Comparison of ENCODE assay signal across 26 cellular contexts in the genomic region with DNA sequence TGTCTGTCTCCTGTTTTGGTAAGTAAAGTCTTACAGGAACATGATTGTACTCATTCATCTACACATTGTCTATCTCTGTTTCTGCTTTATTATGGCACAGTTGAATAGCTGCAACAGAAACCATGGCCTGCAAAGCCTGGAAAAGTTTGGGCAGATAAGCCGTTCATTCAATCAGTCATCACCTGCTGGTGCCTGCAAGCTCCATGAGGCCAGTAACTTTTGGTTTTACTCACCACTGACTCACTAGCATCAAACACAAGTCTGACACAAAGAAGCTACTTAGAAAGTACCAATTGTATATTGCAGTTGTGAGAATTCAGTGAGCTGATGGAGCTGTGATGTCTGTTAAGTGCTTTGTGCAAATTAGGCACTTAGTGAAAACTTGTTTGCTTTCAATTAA.
DNase-seq lines count a peak whose midpoint lies in the region; ATAC-seq and TF ChIP-seq lines count a peak whose summit lies in the region.
"Had no signal": no experiment of that assay in that cellular context is flagged by ENCODE, and none has a peak within 500 bp of the region (broad histone marks: within the 10 kb centered on the region; RNA-seq: fewer than 3 reads in every experiment).

No MANE protein-coding gene starts in this region.

- H3K79me2 ChIP-seq in mesendoderm (ENCODE audit: control insufficient read depth, insufficient read depth, low read length) (no peaks in the 10 kb centered on the region), hepatocyte (no peaks in the 10 kb centered on the region)

- no peak overlapping the region for H2BK15ac ChIP-seq in mesendoderm (replicated peaks; ENCODE audit: low read depth)

- no peak for ATAC-seq in HG03097 (IDR thresholded peaks at IDR 0.05; ENCODE audit: low FRiP score, unreplicated experiment)
- ATAC-seq: A549; activated naive CD8-positive, alpha-beta T cell treated with anti-CD3 and anti-CD28 coated beads, Interleukin-2, amount 50 U/mL, for 24 hours had no signal

- H3K27ac ChIP-seq in mesendoderm (ENCODE audit: low read depth, low read length) (no peak overlapping the region), hepatocyte (no peak overlapping the region)
- H3K27ac ChIP-seq: breast epithelium, C4-2B, Peyer's patch, SK-N-MC, VCaP had no signal

- H3K36me3 Mint-ChIP-seq in T-helper 2 cell treated with Interferon-gamma antibody and Interleukin-4, amounts not matched to agents 5 μg/mL and 100 μg/mL, for 36 hours (ENCODE audit: low read depth): no peaks in the 10 kb centered on the region
- H3K36me3 Mint-ChIP-seq: immature natural killer cell had no signal

- H2BK5ac ChIP-seq in mesendoderm (ENCODE audit: low read length): no peak overlapping the region

- H3K79me1 ChIP-seq in mesendoderm (ENCODE audit: low read length): no peaks in the 10 kb centered on the region

- H3K56ac ChIP-seq in mesendoderm (ENCODE audit: low read length): no peak overlapping the region

- H3K27me3 ChIP-seq in mesendoderm (ENCODE audit: insufficient read depth, low read length, poor library complexity) (no peaks in the 10 kb centered on the region), hepatocyte (no peaks in the 10 kb centered on the region)
- H3K27me3 ChIP-seq: breast epithelium, Peyer's patch had no signal

- H3K4ac ChIP-seq in mesendoderm (ENCODE audit: low read depth, low read length): no peak overlapping the region

- H3K9me3 Mint-ChIP-seq in T-helper 2 cell treated with Interferon-gamma antibody and Interleukin-4, amounts not matched to agents 5 μg/mL and 100 μg/mL, for 36 hours: no peaks in the 10 kb centered on the region
- H3K9me3 Mint-ChIP-seq: activated naive CD8-positive, alpha-beta T cell treated with anti-CD3 and anti-CD28 coated beads, Interleukin-2, amount 50 U/mL, for 24 hours; immature natural killer cell had no signal

- WGBS in mesendoderm (ENCODE audit: extremely low coverage, insufficient coverage, low lambda C conversion rate): no CpG with 5 or more reads among the region's 1 CpG
- WGBS in hepatocyte (ENCODE audit: low lambda C conversion rate, missing lambda C conversion rate): 50% methylated on average over 1 of the region's 1 CpG

- H2AFZ ChIP-seq in hepatocyte: no peak overlapping the region

- H3K27me3 Mint-ChIP-seq in T-helper 2 cell treated with Interferon-gamma antibody and Interleukin-4, amounts not matched to agents 5 μg/mL and 100 μg/mL, for 36 hours (ENCODE audit: low read depth): peaks cover 2% of the 10 kb centered on the region

- DNase-seq in activated CD4-positive, alpha-beta T cell treated with anti-CD3 and anti-CD28 coated beads for 48 hours: peak; percentile 9
- DNase-seq in activated CD4-positive, alpha-beta T cell treated with anti-CD3 and anti-CD28 coated beads, Interleukin-2, amount 50 U/mL, for 1 hour: no peak
- DNase-seq in COLO829 (ENCODE audit: low spot score) (peak; percentile 10), mesendoderm (peak; percentile 74), hepatocyte (ENCODE audit: low spot score) (no peak), MV-4-11 (lab: John Stamatoyannopoulos, UW) (no peak)
- DNase-seq in T-helper 2 cell treated with Interferon-gamma antibody and Interleukin-4, amounts not matched to agents 5 μg/mL and 100 μg/mL, for 36 hours (ENCODE audit: low spot score): peak; percentile 30
- DNase-seq: activated CD8-positive, alpha-beta memory T cell treated with anti-CD3 and anti-CD28 coated beads for 24 hours; activated naive CD8-positive, alpha-beta T cell treated with anti-CD3 and anti-CD28 coated beads, Interleukin-2, amount 50 U/mL, for 24 hours; cortex of kidney; GDM1; head of caudate nucleus; immature natural killer cell; KBM-7; NCI-H1930; NCI-H446; NK-92 treated with Interleukin-12 subunit alpha and Interleukin-12 subunit beta, amount 100 ng/mL, for 24 hours; nucleus accumbens; Peyer's patch; substantia nigra had no signal

- H3K4me2 ChIP-seq in mesendoderm (ENCODE audit: low read length) (no peak overlapping the region), hepatocyte (no peak overlapping the region)
- H3K4me2 ChIP-seq: A549 had no signal

- no peaks in the 10 kb centered on the region for H4K20me1 ChIP-seq in hepatocyte (ENCODE audit: insufficient read depth, poor library complexity, severe bottlenecking)

- no peak overlapping the region for H2BK120ac ChIP-seq in mesendoderm (ENCODE audit: low read depth, low read length)

- H3K36me3 ChIP-seq in mesendoderm (ENCODE audit: control insufficient read depth, insufficient read depth, low read length) (no peaks in the 10 kb centered on the region), hepatocyte (replicated peaks; ENCODE audit: insufficient read depth, low read depth) (no peaks in the 10 kb centered on the region)
- H3K36me3 ChIP-seq: breast epithelium, Peyer's patch had no signal

- H3K9me2 ChIP-seq in hepatocyte (replicated peaks; ENCODE audit: insufficient read depth): no peaks in the 10 kb centered on the region

- TF ChIP-seq CTCF in hepatocyte (IDR thresholded peaks at IDR 0.05; ENCODE audit: poor library complexity): no peak

- no peak overlapping the region for H4K8ac ChIP-seq in mesendoderm (ENCODE audit: low read depth, low read length)

- no peak overlapping the region for H2AK5ac ChIP-seq in mesendoderm (ENCODE audit: low read length)

- H3K23ac ChIP-seq in mesendoderm (ENCODE audit: low read length): no peak overlapping the region

- no peak overlapping the region for H3K27ac Mint-ChIP-seq in T-helper 2 cell treated with Interferon-gamma antibody and Interleukin-4, amounts not matched to agents 5 μg/mL and 100 μg/mL, for 36 hours
- H3K27ac Mint-ChIP-seq: activated naive CD8-positive, alpha-beta T cell treated with anti-CD3 and anti-CD28 coated beads, Interleukin-2, amount 50 U/mL, for 24 hours; immature natural killer cell had no signal

- no peak overlapping the region for H3K18ac ChIP-seq in mesendoderm (ENCODE audit: low read length)

- H3K4me3 ChIP-seq in mesendoderm (ENCODE audit: low read length): no peak overlapping the region
- no peak overlapping the region for H3K4me3 ChIP-seq in hepatocyte
- H3K4me3 ChIP-seq: A549, breast epithelium, Peyer's patch, SK-N-MC had no signal

- H3K4me3 Mint-ChIP-seq in T-helper 2 cell treated with Interferon-gamma antibody and Interleukin-4, amounts not matched to agents 5 μg/mL and 100 μg/mL, for 36 hours: no peak overlapping the region
- H3K4me3 Mint-ChIP-seq: activated naive CD8-positive, alpha-beta T cell treated with anti-CD3 and anti-CD28 coated beads, Interleukin-2, amount 50 U/mL, for 24 hours; immature natural killer cell had no signal

- H4K5ac ChIP-seq in mesendoderm (ENCODE audit: low read length): no peak overlapping the region

- no peaks in the 10 kb centered on the region for H3K9me3 ChIP-seq in hepatocyte (ENCODE audit: low read depth)
- H3K9me3 ChIP-seq: A549, breast epithelium, Peyer's patch had no signal

- H3K4me1 Mint-ChIP-seq in T-helper 2 cell treated with Interferon-gamma antibody and Interleukin-4, amounts not matched to agents 5 μg/mL and 100 μg/mL, for 36 hours (ENCODE audit: low read depth): peaks cover 5% of the 10 kb centered on the region
- H3K4me1 Mint-ChIP-seq: activated naive CD8-positive, alpha-beta T cell treated with anti-CD3 and anti-CD28 coated beads, Interleukin-2, amount 50 U/mL, for 24 hours; immature natural killer cell had no signal

- H3K4me1 ChIP-seq in mesendoderm (ENCODE audit: control insufficient read depth, low read depth, low read length) (no peaks in the 10 kb centered on the region), hepatocyte (ENCODE audit: insufficient read depth) (peaks cover 12% of the 10 kb centered on the region)
- H3K4me1 ChIP-seq: breast epithelium had no signal

- no peak overlapping the region for H3K9ac ChIP-seq in mesendoderm (ENCODE audit: low read length)

Comparison
In these comparisons a context has a peak if more than half of its experiments do, and no peak if none do; other contexts are left out.
1. DNase-seq: peak in activated CD4-positive, alpha-beta T cell treated with anti-CD3 and anti-CD28 coated beads for 48 hours (single experiment), COLO829 (single experiment), T-helper 2 cell treated with Interferon-gamma antibody and Interleukin-4, amounts not matched to agents 5 μg/mL and 100 μg/mL, for 36 hours (single experiment) and mesendoderm (single experiment); none in activated CD4-positive, alpha-beta T cell treated with anti-CD3 and anti-CD28 coated beads, Interleukin-2, amount 50 U/mL, for 1 hour (single experiment), hepatocyte (single experiment) and MV-4-11 (single experiment).